ENCODE assay signal across 15 cellular contexts in genomic region chr15:91801836-91802534, GRCh38.
"Had no signal": no experiment of that assay in that cellular context is flagged by ENCODE, and none has a peak within 500 bp of the region (broad histone marks: within the 10 kb centered on the region; RNA-seq: fewer than 3 reads in every experiment).

No MANE protein-coding gene starts in this region.

- H3K36me3 ChIP-seq: breast epithelium, prostate gland had no signal

- H3K27ac ChIP-seq: breast epithelium, prostate gland had no signal

- H3K4me3 ChIP-seq: breast epithelium, prostate gland had no signal

- DNase-seq: activated CD4-positive, alpha-beta T cell treated with anti-CD3 and anti-CD28 coated beads for 4 hours; activated CD8-positive, alpha-beta memory T cell treated with anti-CD3 and anti-CD28 coated beads, Interleukin-2, amount 50 U/mL, for 4 hours; activated CD8-positive, alpha-beta T cell treated with anti-CD3 and anti-CD28 coated beads for 36 hours; activated naive CD4-positive, alpha-beta T cell; activated T-cell treated with anti-CD3 and anti-CD28 coated beads, Interleukin-2, amount 50 U/mL, for 72 hours; aorta; foreskin melanocyte; islet precursor cell; naive thymus-derived CD8-positive, alpha-beta T cell; stimulated activated CD4-positive, alpha-beta T cell treated with anti-CD3 and anti-CD28 coated beads, Interleukin-12 subunit alpha, Interleukin-12 subunit beta, amount 100 ng/mL, for 4 hours; stimulated activated naive CD4-positive, alpha-beta T cell treated with Interleukin-2 at 50 U/mL for 16 hours; T1000 had no signal

- ATAC-seq: activated CD8-positive, alpha-beta T cell treated with anti-CD3 and anti-CD28 coated beads for 36 hours; naive thymus-derived CD8-positive, alpha-beta T cell; sciatic nerve had no signal

- H3K9me3 ChIP-seq: breast epithelium, prostate gland had no signal

- H3K4me1 ChIP-seq: breast epithelium, prostate gland had no signal
